In genomic region chr3:138031536-138031935, GRCh38 we compare ENCODE assay signal across 25 cellular contexts.
"Had no signal": no experiment of that assay in that cellular context is flagged by ENCODE, and none has a peak within 500 bp of the region (broad histone marks: within the 10 kb centered on the region; RNA-seq: fewer than 3 reads in every experiment).

No MANE protein-coding gene starts in this region.

- H3K4me1 Mint-ChIP-seq: natural killer cell; nephron; neural progenitor cell; stimulated activated effector memory CD8-positive, alpha-beta T cell treated with anti-CD3 and anti-CD28 coated beads, Interleukin-12 subunit alpha, Interleukin-12 subunit beta, amount 100 ng/mL, for 72 hours; stimulated activated naive B cell treated with anti-CD40 and anti-IgM and Interleukin-4, amounts not matched to agents 10 μg/mL and 1 μg/mL and 100 μg/mL, for 72 hours had no signal

- H3K4me3 ChIP-seq: neural progenitor cell, ovary, psoas muscle, right lobe of liver, sigmoid colon, stomach, thoracic aorta, thyroid gland, tibial nerve, upper lobe of left lung, vagina had no signal

- H3K9me3 Mint-ChIP-seq: natural killer cell; nephron; neural progenitor cell; stimulated activated effector memory CD8-positive, alpha-beta T cell treated with anti-CD3 and anti-CD28 coated beads, Interleukin-12 subunit alpha, Interleukin-12 subunit beta, amount 100 ng/mL, for 72 hours; stimulated activated naive B cell treated with anti-CD40 and anti-IgM and Interleukin-4, amounts not matched to agents 10 μg/mL and 1 μg/mL and 100 μg/mL, for 72 hours had no signal

- H3K27ac Mint-ChIP-seq: natural killer cell; nephron; neural progenitor cell; progenitor cell of endocrine pancreas; stimulated activated effector memory CD8-positive, alpha-beta T cell treated with anti-CD3 and anti-CD28 coated beads, Interleukin-12 subunit alpha, Interleukin-12 subunit beta, amount 100 ng/mL, for 72 hours; stimulated activated naive B cell treated with anti-CD40 and anti-IgM and Interleukin-4, amounts not matched to agents 10 μg/mL and 1 μg/mL and 100 μg/mL, for 72 hours had no signal

- ATAC-seq: natural killer cell; psoas muscle; right cardiac atrium; right lobe of liver; stimulated activated effector memory CD8-positive, alpha-beta T cell treated with anti-CD3 and anti-CD28 coated beads, Interleukin-12 subunit alpha, Interleukin-12 subunit beta, amount 100 ng/mL, for 72 hours; stimulated activated naive B cell treated with anti-CD40 and anti-IgM and Interleukin-4, amounts not matched to agents 10 μg/mL and 1 μg/mL and 100 μg/mL, for 72 hours had no signal

- H3K27me3 Mint-ChIP-seq: progenitor cell of endocrine pancreas had no signal

- H3K4me3 Mint-ChIP-seq: natural killer cell; nephron; neural progenitor cell; stimulated activated effector memory CD8-positive, alpha-beta T cell treated with anti-CD3 and anti-CD28 coated beads, Interleukin-12 subunit alpha, Interleukin-12 subunit beta, amount 100 ng/mL, for 72 hours; stimulated activated naive B cell treated with anti-CD40 and anti-IgM and Interleukin-4, amounts not matched to agents 10 μg/mL and 1 μg/mL and 100 μg/mL, for 72 hours had no signal

- DNase-seq: natural killer cell; occipital lobe; ovary; posterior cingulate gyrus; psoas muscle; right cardiac atrium; right lobe of liver; sigmoid colon; small intestine; stimulated activated CD4-positive, alpha-beta T cell treated with anti-CD3 and anti-CD28 coated beads, Interleukin-15, amount 100 ng/mL, for 24 hours; stimulated activated CD4-positive, alpha-beta T cell treated with anti-CD3 and anti-CD28 coated beads, Interleukin-2, amount 100 ng/mL, for 24 hours; stimulated activated CD4-positive, alpha-beta T cell treated with anti-CD3 and anti-CD28 coated beads, Interleukin-2, amount 100 ng/mL, for 48 hours; stimulated activated CD4-positive, alpha-beta T cell treated with anti-CD3 and anti-CD28 coated beads, Interleukin-4, amount 100 ng/mL, for 24 hours; stimulated activated naive B cell treated with anti-CD40 and anti-IgM and Interleukin-4, amounts not matched to agents 10 μg/mL and 1 μg/mL and 100 μg/mL, for 72 hours; stimulated activated naive CD4-positive, alpha-beta T cell treated with Interleukin-2 at 50 U/mL for 16 hours; stomach; thyroid gland; upper lobe of left lung had no signal
